22 cellular contexts compared by ENCODE assay signal in the genomic region with DNA sequence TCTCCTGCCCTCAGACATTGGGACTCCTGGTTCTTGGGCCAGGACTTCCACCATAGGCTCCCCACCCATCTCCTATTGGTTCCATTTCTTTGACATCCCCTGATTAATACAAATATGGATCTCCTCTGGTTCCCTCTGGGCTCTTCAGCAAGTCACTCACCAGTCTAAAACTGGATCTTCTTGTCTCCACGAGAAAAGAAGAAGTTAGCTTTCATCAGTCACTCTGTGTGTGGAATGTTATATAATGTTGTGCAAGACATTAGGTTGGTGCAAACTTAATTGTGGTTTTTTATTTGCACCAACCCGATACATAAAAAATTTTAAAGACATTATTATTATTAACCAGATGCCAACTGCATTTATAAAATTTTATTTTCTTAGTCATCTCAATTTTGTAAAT. TPM values are rescaled to one million over a fixed set of nuclear protein-coding genes. Genes with fewer than 3 reads are reported as not detected.
"Had no signal": no experiment of that assay in that cellular context is flagged by ENCODE, and none has a peak within 500 bp of the region (broad histone marks: within the 10 kb centered on the region; RNA-seq: fewer than 3 reads in every experiment).

No MANE protein-coding gene starts in this region.

- H3K9me3 ChIP-seq: colonic mucosa, gastrocnemius medialis, pancreas, psoas muscle, spleen had no signal

- H3K36me3 ChIP-seq: breast epithelium, colonic mucosa, gastrocnemius medialis, left ventricle myocardium inferior, pancreas, right atrium auricular region, spleen had no signal

- H3K9me3 Mint-ChIP-seq: activated CD4-positive, alpha-beta memory T cell treated with anti-CD3 and anti-CD28 coated beads for 36 hours; nephron had no signal

- H3K4me1 Mint-ChIP-seq: activated naive CD8-positive, alpha-beta T cell treated with anti-CD3 and anti-CD28 coated beads for 36 hours; nephron had no signal

- H3K27me3 ChIP-seq: breast epithelium, colonic mucosa, dorsolateral prefrontal cortex, gastrocnemius medialis, pancreas, right atrium auricular region had no signal

- H3K4me3 Mint-ChIP-seq: activated B cell treated with CpG ODN at 0.5 μM for 24 hours; activated CD4-positive, alpha-beta memory T cell treated with anti-CD3 and anti-CD28 coated beads for 36 hours; activated CD4-positive, alpha-beta T cell treated with anti-CD3 and anti-CD28 coated beads for 36 hours; activated naive CD8-positive, alpha-beta T cell treated with anti-CD3 and anti-CD28 coated beads for 36 hours; effector memory CD8-positive, alpha-beta T cell; nephron had no signal

- H3K27ac Mint-ChIP-seq: activated B cell treated with CpG ODN at 0.5 μM for 24 hours; activated CD4-positive, alpha-beta memory T cell treated with anti-CD3 and anti-CD28 coated beads for 36 hours; activated CD4-positive, alpha-beta T cell treated with anti-CD3 and anti-CD28 coated beads for 36 hours; activated naive CD8-positive, alpha-beta T cell treated with anti-CD3 and anti-CD28 coated beads for 36 hours; effector memory CD8-positive, alpha-beta T cell; nephron had no signal

- H3K4me1 ChIP-seq: breast epithelium, colonic mucosa, gastrocnemius medialis, left ventricle myocardium inferior, pancreas, psoas muscle, right atrium auricular region had no signal

- H3K27ac ChIP-seq: breast epithelium, colonic mucosa, dorsolateral prefrontal cortex, gastrocnemius medialis, left ventricle myocardium inferior, pancreas, psoas muscle, right atrium auricular region, spleen had no signal

- H3K4me3 ChIP-seq: breast epithelium, colonic mucosa, dorsolateral prefrontal cortex, gastrocnemius medialis, left ventricle myocardium inferior, pancreas, psoas muscle, right atrium auricular region, spleen had no signal

- ATAC-seq: activated CD4-positive, alpha-beta T cell treated with anti-CD3 and anti-CD28 coated beads for 36 hours; effector memory CD8-positive, alpha-beta T cell; esophagus mucosa; gastrocnemius medialis; pancreas; psoas muscle had no signal

- DNase-seq: activated B cell treated with CpG ODN at 0.5 μM for 24 hours; activated CD4-positive, alpha-beta memory T cell treated with anti-CD3 and anti-CD28 coated beads for 36 hours; activated CD4-positive, alpha-beta T cell treated with anti-CD3 and anti-CD28 coated beads for 36 hours; activated naive CD4-positive, alpha-beta T cell treated with Interleukin-2 at 50 U/mL for 16 hours; activated naive CD8-positive, alpha-beta T cell treated with anti-CD3 and anti-CD28 coated beads for 36 hours; activated T-cell treated with anti-CD3 and anti-CD28 coated beads, Interleukin-2, amount 50 U/mL, for 48 hours; colonic mucosa; dorsolateral prefrontal cortex; effector memory CD8-positive, alpha-beta T cell; gastrocnemius medialis; hippocampal formation; left ventricle myocardium inferior; pancreas; psoas muscle; spleen; stimulated activated CD4-positive, alpha-beta T cell treated with anti-CD3 and anti-CD28 coated beads, Interleukin-4, amount 100 ng/mL, for 24 hours; stimulated activated naive CD4-positive, alpha-beta T cell treated with Interleukin-2 at 50 U/mL for 16 hours; T-helper 9 cell had no signal

- H3K36me3 Mint-ChIP-seq: activated CD4-positive, alpha-beta memory T cell treated with anti-CD3 and anti-CD28 coated beads for 36 hours; activated naive CD8-positive, alpha-beta T cell treated with anti-CD3 and anti-CD28 coated beads for 36 hours had no signal

RNA-seq across cellular contexts. Expression of gene IL12A, which starts 35.3 kb away (rescaled TPM):
- total RNA-seq: activated CD4-positive, alpha-beta memory T cell treated with anti-CD3 and anti-CD28 coated beads for 36 hours; activated CD4-positive, alpha-beta T cell treated with anti-CD3 and anti-CD28 coated beads for 36 hours; gastrocnemius medialis had no signal
